Comparison of ENCODE assay signal across 15 cellular contexts in the genomic region with DNA sequence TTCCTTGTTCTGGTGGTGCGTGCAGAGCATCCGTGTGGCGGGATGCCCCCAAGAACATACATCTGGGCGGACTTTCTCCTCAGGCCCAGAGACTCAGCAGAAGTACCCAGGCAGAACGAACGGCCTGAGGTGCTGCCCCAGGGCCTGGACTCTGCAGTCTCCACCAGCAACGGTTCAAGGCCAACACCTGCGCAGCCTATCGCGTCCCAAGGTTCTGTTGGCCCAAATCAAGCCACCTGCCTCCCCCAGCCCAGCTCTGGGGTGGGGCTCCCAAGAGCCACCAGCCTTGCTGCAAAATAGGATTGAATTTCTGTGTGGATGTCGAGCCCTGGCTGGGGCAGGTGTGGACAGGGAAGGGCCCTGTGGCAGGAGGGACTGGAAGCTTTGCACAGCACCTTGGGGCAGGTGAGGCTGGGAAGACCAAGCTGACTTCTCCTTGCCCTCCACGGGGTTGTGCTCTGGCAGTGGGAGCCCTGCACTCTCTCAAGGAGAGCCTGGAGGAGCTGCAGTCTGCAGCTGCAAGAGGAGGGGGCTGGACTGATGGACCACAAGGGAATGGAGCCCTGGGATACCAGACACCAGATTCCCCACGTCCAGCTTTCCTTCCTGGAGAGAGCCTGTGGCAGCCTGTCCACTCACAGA.
DNase-seq lines count a peak whose midpoint lies in the region; ATAC-seq and TF ChIP-seq lines count a peak whose summit lies in the region.
"Had no signal": no experiment of that assay in that cellular context is flagged by ENCODE, and none has a peak within 500 bp of the region (broad histone marks: within the 10 kb centered on the region; RNA-seq: fewer than 3 reads in every experiment).

No MANE protein-coding gene starts in this region.

- H3K4me3 ChIP-seq in heart right ventricle, result no peak overlapping the region
- H3K4me3 ChIP-seq in coronary artery, result no peak overlapping the region
- H3K4me3 ChIP-seq: BLaER1 had no signal

- H3K9me3 Mint-ChIP-seq in stimulated activated effector memory CD8-positive, alpha-beta T cell treated with anti-CD3 and anti-CD28 coated beads, Interleukin-12 subunit alpha, Interleukin-12 subunit beta, amount 100 ng/mL, for 72 hours, result no peaks in the 10 kb centered on the region
- H3K9me3 Mint-ChIP-seq in nephron progenitor cell, result no peaks in the 10 kb centered on the region
- H3K9me3 Mint-ChIP-seq: CD14-positive monocyte, H9 had no signal

- no peaks in the 10 kb centered on the region for H3K36me3 Mint-ChIP-seq in stimulated activated effector memory CD8-positive, alpha-beta T cell treated with anti-CD3 and anti-CD28 coated beads, Interleukin-12 subunit alpha, Interleukin-12 subunit beta, amount 100 ng/mL, for 72 hours
- H3K36me3 Mint-ChIP-seq in nephron progenitor cell (ENCODE audit: low read depth), result no peaks in the 10 kb centered on the region
- H3K36me3 Mint-ChIP-seq: CD14-positive monocyte; CD4-positive, alpha-beta memory T cell had no signal

- H3K4me1 ChIP-seq in heart right ventricle, result no peaks in the 10 kb centered on the region
- H3K4me1 ChIP-seq: BLaER1 had no signal

- DNase-seq in cardiac septum (ENCODE audit: low spot score), result peak; percentile 59
- no peak for DNase-seq in heart right ventricle
- peak; percentile 65 for DNase-seq in coronary artery (ENCODE audit: low spot score)
- DNase-seq in left lobe of liver (ENCODE audit: low spot score), result peak; percentile 33
- no peak for DNase-seq in stimulated activated effector memory CD8-positive, alpha-beta T cell treated with anti-CD3 and anti-CD28 coated beads, Interleukin-12 subunit alpha, Interleukin-12 subunit beta, amount 100 ng/mL, for 72 hours (ENCODE audit: low spot score in 2 of 2)
- no peak for DNase-seq in nephron progenitor cell
- DNase-seq in activated naive CD4-positive, alpha-beta T cell treated with anti-CD3 and anti-CD28 coated beads, Interleukin-2, amount 50 U/mL, for 16 hours, result no peak
- DNase-seq: 8988T; CD4-positive, alpha-beta memory T cell; DMS79 treated with DMSO at 0.1 percent for 48 hours; GF-D8; GOT3; H9 had no signal

- H3K27me3 Mint-ChIP-seq in nephron progenitor cell (ENCODE audit: low read depth, poor library complexity), result peaks cover 13% of the 10 kb centered on the region

- WGBS in heart right ventricle, 2 donors, result 81 to 82% methylated on average over 13 of the region's 13 CpGs

- H3K27ac ChIP-seq in heart right ventricle (no peak overlapping the region), coronary artery (no peak overlapping the region)
- H3K27ac ChIP-seq: BLaER1 had no signal

- TF ChIP-seq CTCF in heart right ventricle (IDR thresholded peaks at IDR 0.05) (no peak), coronary artery (IDR thresholded peaks at IDR 0.05) (no peak), nephron progenitor cell (IDR thresholded peaks at IDR 0.05) (no peak)

- no peaks in the 10 kb centered on the region for H3K36me3 ChIP-seq in heart right ventricle
- H3K36me3 ChIP-seq: BLaER1 had no signal

- no peak overlapping the region for H3K27ac Mint-ChIP-seq in stimulated activated effector memory CD8-positive, alpha-beta T cell treated with anti-CD3 and anti-CD28 coated beads, Interleukin-12 subunit alpha, Interleukin-12 subunit beta, amount 100 ng/mL, for 72 hours
- no peak overlapping the region for H3K27ac Mint-ChIP-seq in nephron progenitor cell
- H3K27ac Mint-ChIP-seq: CD14-positive monocyte; CD4-positive, alpha-beta memory T cell; H9 had no signal

- H3K4me1 Mint-ChIP-seq in stimulated activated effector memory CD8-positive, alpha-beta T cell treated with anti-CD3 and anti-CD28 coated beads, Interleukin-12 subunit alpha, Interleukin-12 subunit beta, amount 100 ng/mL, for 72 hours, result no peaks in the 10 kb centered on the region
- H3K4me1 Mint-ChIP-seq in nephron progenitor cell, result no peaks in the 10 kb centered on the region
- H3K4me1 Mint-ChIP-seq: CD14-positive monocyte; CD4-positive, alpha-beta memory T cell had no signal

- H3K9me3 ChIP-seq in heart right ventricle, result no peaks in the 10 kb centered on the region
- H3K9me3 ChIP-seq: BLaER1 had no signal

- intact Hi-C loops in cardiac septum (cut with DNase I), result no loop called here
- intact Hi-C loops in heart right ventricle (cut with DNase I), result no loop called here

- H3K4me3 Mint-ChIP-seq in stimulated activated effector memory CD8-positive, alpha-beta T cell treated with anti-CD3 and anti-CD28 coated beads, Interleukin-12 subunit alpha, Interleukin-12 subunit beta, amount 100 ng/mL, for 72 hours, result no peak overlapping the region
- no peak overlapping the region for H3K4me3 Mint-ChIP-seq in nephron progenitor cell
- H3K4me3 Mint-ChIP-seq: CD14-positive monocyte; CD4-positive, alpha-beta memory T cell; H9 had no signal

- peaks cover 0 to 15% (median 0%) of the 10 kb centered on the region in 7 donors for H3K27me3 ChIP-seq in heart right ventricle
- H3K27me3 ChIP-seq: BLaER1 had no signal

- ATAC-seq in heart right ventricle (no peak), left lobe of liver (no peak)
- peak; percentile 15 for ATAC-seq in stimulated activated effector memory CD8-positive, alpha-beta T cell treated with anti-CD3 and anti-CD28 coated beads, Interleukin-12 subunit alpha, Interleukin-12 subunit beta, amount 100 ng/mL, for 72 hours

Comparison
In these comparisons a context has a peak if more than half of its experiments do, and no peak if none do; other contexts are left out.
1. DNase-seq: peak in cardiac septum (single experiment), coronary artery (single experiment) and left lobe of liver (single experiment); none in heart right ventricle (0 of 2), stimulated activated effector memory CD8-positive, alpha-beta T cell treated with anti-CD3 and anti-CD28 coated beads, Interleukin-12 subunit alpha, Interleukin-12 subunit beta, amount 100 ng/mL, for 72 hours (0 of 2), nephron progenitor cell (single experiment) and activated naive CD4-positive, alpha-beta T cell treated with anti-CD3 and anti-CD28 coated beads, Interleukin-2, amount 50 U/mL, for 16 hours (single experiment).